8 cellular contexts compared by ENCODE assay signal in genomic region chr2:9843229-9844035, GRCh38. TPM values are rescaled to one million over a fixed set of nuclear protein-coding genes. Genes with fewer than 3 reads are reported as not detected.
A peak's percentile ranks its signal among the peaks of the same experiment; 100 is the strongest.
DNase-seq lines count a peak whose midpoint lies in the region; ATAC-seq, FAIRE-seq and TF ChIP-seq lines count a peak whose summit lies in the region.

Gene TAF1B (plus strand): TSS chr2:9843474. CDS start chr2:9843542, 68 bp downstream.

- POLR2A ChIA-PET in BJ (lab: Charles Lee) = interaction anchor here (0.5 to 0.6 kb wide), 3 partner anchors 29 to 486 kb away, joined by 3 to 6 read pairs (median 3); no protein-coding TSS in a partner anchor
- POLR2A ChIA-PET in activated CD4-positive, alpha-beta T cell treated with anti-CD3 and anti-CD28 coated beads for 36 hours (lab: Charles Lee) = interaction anchor here (0.5 to 1.7 kb wide), 12 partner anchors 27 to 368 kb away, joined by 3 to 7 read pairs (median 4); no protein-coding TSS in a partner anchor

- H3K27me3 Mint-ChIP-seq in activated CD4-positive, alpha-beta T cell treated with anti-CD3 and anti-CD28 coated beads for 36 hours = no peaks in the 10 kb centered on the region

- peak within 1 kb of the TSS; percentile 60 for H3K27ac ChIP-seq in cingulate gyrus (ENCODE audit: low read depth, low read length)

- peak; percentile 84 for FAIRE-seq in GM19239 (lab: Jason Lieb, UNC)

- H3K9me3 Mint-ChIP-seq in activated CD4-positive, alpha-beta T cell treated with anti-CD3 and anti-CD28 coated beads for 36 hours (ENCODE audit: low read depth) = no peaks in the 10 kb centered on the region

- H3K27ac Mint-ChIP-seq in activated CD4-positive, alpha-beta T cell treated with anti-CD3 and anti-CD28 coated beads for 36 hours = peak within 1 kb of the TSS; percentile 85

- peaks cover 1% of the 10 kb centered on the region; the same call in 1 of the 2 replicates for H3K36me3 ChIP-seq in BJ (ENCODE audit: control insufficient read depth, insufficient read depth, low read length)

- TF ChIP-seq CTCF in BJ (IDR thresholded peaks at IDR 0.05; ENCODE audit: insufficient read depth, low read depth, low read length) = peak; percentile 31

- H3K4me3 Mint-ChIP-seq in activated CD4-positive, alpha-beta T cell treated with anti-CD3 and anti-CD28 coated beads for 36 hours = peak within 1 kb of the TSS; percentile 89

- no peaks in the 10 kb centered on the region for H3K27me3 ChIP-seq in BJ (ENCODE audit: control insufficient read depth, insufficient read depth, low read length)

- H3K4me3 ChIP-seq in BJ (ENCODE audit: low read depth, low read length) = peak within 1 kb of the TSS; percentile 55

- peaks cover 24% of the 10 kb centered on the region for H3K36me3 Mint-ChIP-seq in activated CD4-positive, alpha-beta T cell treated with anti-CD3 and anti-CD28 coated beads for 36 hours (ENCODE audit: low read depth)

- H3K4me1 Mint-ChIP-seq in activated CD4-positive, alpha-beta T cell treated with anti-CD3 and anti-CD28 coated beads for 36 hours = peaks cover 37% of the 10 kb centered on the region

- intact Hi-C loops in activated CD4-positive, alpha-beta T cell treated with anti-CD3 and anti-CD28 coated beads for 36 hours (cut with DNase I, micrococcal nuclease) = loop anchor here (1.0 to 5.0 kb wide), 16 partner anchors 53 to 844 kb away; partner anchors contain the start of genes CPSF3 (in 2 of the 2), ITGB1BP1 (in 2 of the 2), ADAM17 (in 1 of the 2) and ASAP2 (in 1 of the 2)
- intact Hi-C loops in left colon (cut with DNase I, micrococcal nuclease) = no loop called here

- CTCF ChIA-PET in BJ (lab: Yijun Ruan, JAX) = interaction anchor here (0.6 to 7.2 kb wide), 11 partner anchors 10 to 277 kb away, joined by 3 to 47 read pairs (median 4); no protein-coding TSS in a partner anchor
- CTCF ChIA-PET in activated CD4-positive, alpha-beta T cell treated with anti-CD3 and anti-CD28 coated beads for 36 hours (lab: Charles Lee) = interaction anchor here (0.7 to 4.2 kb wide), 12 partner anchors 13 to 247 kb away, joined by 3 to 30 read pairs (median 3); no protein-coding TSS in a partner anchor

- DNase-seq in BJ (ENCODE audit: low read depth) (peak; percentile 58), GM19239 (ENCODE audit: insufficient read length, low spot score) (peak; percentile 76), NCI-H524 (lab: John Stamatoyannopoulos, UW) (peak; percentile 94 to 97), left colon (peak; percentile 88 to 91)
- peak; percentile 93 for DNase-seq in activated CD4-positive, alpha-beta T cell treated with anti-CD3 and anti-CD28 coated beads for 36 hours
- DNase-seq in stimulated activated CD4-positive, alpha-beta T cell treated with anti-CD3 and anti-CD28 coated beads, Interleukin-1b, Interleukin-23, amount 100 ng/mL, for 48 hours = peak; percentile 92

- ATAC-seq in HG03457 (IDR thresholded peaks at IDR 0.05; ENCODE audit: unreplicated experiment) (peak; percentile 69), left colon (peak; percentile 97)
- ATAC-seq in activated CD4-positive, alpha-beta T cell treated with anti-CD3 and anti-CD28 coated beads for 36 hours = peak; percentile 80

RNA-seq across cellular contexts. Expression of gene TAF1B, which starts in this region (rescaled TPM):
- polyA plus RNA-seq in BJ (2011; rRNA removed) = 7.6 and 16.8 TPM in 2 replicates
- polyA minus RNA-seq in BJ (2011; rRNA and poly(A)+ RNA removed) = 27.5 and 42.2 TPM in 2 replicates
- total RNA-seq in activated CD4-positive, alpha-beta T cell treated with anti-CD3 and anti-CD28 coated beads for 36 hours = 10 to 100 TPM; 28.7 to 28.8 TPM
- total RNA-seq in left colon = 10 to 100 TPM in 1 of 2 donors, 1 to 10 TPM in 1; 9.0 to 11.9 TPM

Comparison
In these comparisons a context has a peak if more than half of its experiments do, and no peak if none do; other contexts are left out.
1. Peak in every context shown above with its lines: DNase-seq, ATAC-seq, H3K4me3 ChIP-seq and H3K27ac ChIP-seq.
2. intact Hi-C loops: an anchor here in activated CD4-positive, alpha-beta T cell treated with anti-CD3 and anti-CD28 coated beads for 36 hours (1.0 to 5.0 kb wide); none called in left colon.